30 cellular contexts compared by ENCODE assay signal in genomic region chr16:53925011-53925410, GRCh38.
DNase-seq lines count a peak whose midpoint lies in the region; ATAC-seq and TF ChIP-seq lines count a peak whose summit lies in the region.
"Had no signal": no experiment of that assay in that cellular context is flagged by ENCODE, and none has a peak within 500 bp of the region (broad histone marks: within the 10 kb centered on the region; RNA-seq: fewer than 3 reads in every experiment).

No MANE protein-coding gene starts in this region.

- ATAC-seq in DND-41 (ENCODE audit: insufficient read depth, low read depth) = peak; percentile 80
- ATAC-seq: activated CD8-positive, alpha-beta memory T cell treated with anti-CD3 and anti-CD28 coated beads, Interleukin-2, amount 10 ng/mL, durations not matched to agents 7 days and 5 days; effector memory CD8-positive, alpha-beta T cell; left ventricle myocardium superior; sciatic nerve; T-cell had no signal

- H3K27me3 ChIP-seq in DND-41 (ENCODE audit: insufficient read depth, low read length, poor library complexity) (no peaks in the 10 kb centered on the region), HL-60 (ENCODE audit: insufficient read depth, poor library complexity, severe bottlenecking) (no peaks in the 10 kb centered on the region), hepatocyte (no peaks in the 10 kb centered on the region)
- H3K27me3 ChIP-seq: BLaER1, Peyer's patch had no signal

- H3K9me3 ChIP-seq in DND-41 (ENCODE audit: insufficient read depth, low read length, severe bottlenecking) = no peaks in the 10 kb centered on the region
- no peaks in the 10 kb centered on the region for H3K9me3 ChIP-seq in hepatocyte (ENCODE audit: low read depth)
- H3K9me3 ChIP-seq: BLaER1, HAP-1, Peyer's patch had no signal

- DNase-seq in DND-41 (peak; percentile 44), HL-60 (ENCODE audit: low read depth in 1 of 2, low spot score in 1 of 2) (peak; percentile 8 to 22), NOMO-1 treated with DMSO at 0.1 percent for 48 hours (lab: John Stamatoyannopoulos, UW; ENCODE audit: unreplicated experiment) (peak; percentile 8), hepatocyte (ENCODE audit: low spot score) (peak; percentile 11), Ammon's horn (ENCODE audit: low spot score) (no peak), NCI-H146 treated with DMSO at 0.1 percent for 48 hours (lab: John Stamatoyannopoulos, UW; ENCODE audit: unreplicated experiment) (no peak), lower leg skin (ENCODE audit: low spot score in 2 of 2) (no peak), SK-N-DZ (ENCODE audit: low spot score) (no peak)
- DNase-seq: activated CD8-positive, alpha-beta memory T cell treated with anti-CD3 and anti-CD28 coated beads, Interleukin-2, amount 10 ng/mL, durations not matched to agents 7 days and 5 days; activated naive CD4-positive, alpha-beta T cell treated with Interleukin-2 at 50 U/mL for 16 hours; activated T-cell treated with anti-CD3 and anti-CD28 coated beads, Interleukin-2, amount 50 U/mL, for 48 hours; effector memory CD8-positive, alpha-beta T cell; erythroblast; head of caudate nucleus; kidney; left ventricle myocardium superior; midbrain; naive B cell; NCI-H1092 treated with DMSO at 0.1 percent for 48 hours; NCI-H1930; NCI-H526 treated with DMSO at 0.1 percent for 48 hours; NK-92 treated with Interleukin-12 subunit alpha and Interleukin-12 subunit beta, amount 100 ng/mL, for 24 hours; Peyer's patch; SHP77 treated with DMSO at 0.1 percent for 48 hours; stimulated activated CD4-positive, alpha-beta T cell treated with anti-CD3 and anti-CD28 coated beads, Interleukin-12 subunit alpha, Interleukin-12 subunit beta, amount 100 ng/mL, for 4 hours; stimulated activated CD4-positive, alpha-beta T cell treated with anti-CD3 and anti-CD28 coated beads, Interleukin-4, amount 100 ng/mL, for 1 hour; T-cell had no signal

- H2AFZ ChIP-seq in DND-41 (ENCODE audit: low read depth, low read length) = no peak overlapping the region
- no peak overlapping the region for H2AFZ ChIP-seq in hepatocyte

- H3K27ac ChIP-seq in DND-41 (ENCODE audit: low read length) = peak overlapping the region; percentile 61
- H3K27ac ChIP-seq in HL-60 (replicated peaks) = no peak overlapping the region
- H3K27ac ChIP-seq in hepatocyte = no peak overlapping the region
- H3K27ac ChIP-seq: BLaER1, Peyer's patch had no signal

- WGBS in hepatocyte (ENCODE audit: low lambda C conversion rate, missing lambda C conversion rate) = 50% methylated on average over 1 of the region's 1 CpG
- WGBS in lower leg skin, 2 donors = 97 to 98% methylated on average over 1 of the region's 1 CpG

- no peak for TF ChIP-seq POLR2A in lower leg skin (IDR thresholded peaks at IDR 0.05)

- H3K79me2 ChIP-seq in DND-41 (ENCODE audit: insufficient read depth, low read length) = no peaks in the 10 kb centered on the region; the same call in 1 of the 2 replicates
- H3K79me2 ChIP-seq in hepatocyte = no peaks in the 10 kb centered on the region

- no peaks in the 10 kb centered on the region for H3K36me3 ChIP-seq in DND-41 (ENCODE audit: insufficient read depth, low read length)
- no peaks in the 10 kb centered on the region for H3K36me3 ChIP-seq in hepatocyte (replicated peaks; ENCODE audit: insufficient read depth, low read depth)
- H3K36me3 ChIP-seq: BLaER1, HAP-1, Peyer's patch had no signal

- peaks cover 46% of the 10 kb centered on the region for H3K4me1 ChIP-seq in DND-41 (ENCODE audit: insufficient read depth, low read length)
- H3K4me1 ChIP-seq in hepatocyte (ENCODE audit: insufficient read depth) = peaks cover 31% of the 10 kb centered on the region
- H3K4me1 ChIP-seq: BLaER1, HAP-1, Peyer's patch had no signal

- TF ChIP-seq CTCF in DND-41 (IDR thresholded peaks at IDR 0.05; ENCODE audit: borderline replicate concordance, extremely low read depth, low read length, poor library complexity, severe bottlenecking) = no peak
- no peak for TF ChIP-seq CTCF in HL-60 (IDR thresholded peaks at IDR 0.05; ENCODE audit: insufficient read depth, low read length)
- TF ChIP-seq CTCF in hepatocyte (IDR thresholded peaks at IDR 0.05; ENCODE audit: poor library complexity) = no peak
- TF ChIP-seq CTCF in lower leg skin (IDR thresholded peaks at IDR 0.05) = no peak

- intact Hi-C loops in lower leg skin (cut with DNase I; ENCODE audit: low total_unique reads) = no loop called here

- H4K20me1 ChIP-seq in DND-41 (ENCODE audit: insufficient read depth, low read length) (no peaks in the 10 kb centered on the region), hepatocyte (ENCODE audit: insufficient read depth, poor library complexity, severe bottlenecking) (no peaks in the 10 kb centered on the region)
- H4K20me1 ChIP-seq: BLaER1 had no signal

- no peak overlapping the region for H3K9ac ChIP-seq in DND-41 (ENCODE audit: low read depth, low read length)
- H3K9ac ChIP-seq: BLaER1 had no signal

- H3K4me3 ChIP-seq in DND-41 (ENCODE audit: low read depth in 1 of 2, low read length in 2 of 2) (no peak overlapping the region), HL-60 (replicated peaks; ENCODE audit: insufficient read depth, low read length) (no peak overlapping the region), hepatocyte (no peak overlapping the region), lower leg skin (ENCODE audit: low read depth, poor library complexity, severe bottlenecking) (no peak overlapping the region)
- H3K4me3 ChIP-seq: BLaER1, HAP-1, Peyer's patch had no signal

- H3K9me2 ChIP-seq in hepatocyte (replicated peaks; ENCODE audit: insufficient read depth) = no peaks in the 10 kb centered on the region

- H3K4me2 ChIP-seq in DND-41 (ENCODE audit: insufficient read depth, low read length) (peak overlapping the region; percentile 24), hepatocyte (no peak overlapping the region)
- H3K4me2 ChIP-seq: BLaER1 had no signal

Comparison
In these comparisons a context has a peak if more than half of its experiments do, and no peak if none do; other contexts are left out.
1. DNase-seq: peak in DND-41 (single experiment), HL-60 (2 of 2), NOMO-1 treated with DMSO at 0.1 percent for 48 hours (single experiment) and hepatocyte (single experiment); none in Ammon's horn (single experiment), NCI-H146 treated with DMSO at 0.1 percent for 48 hours (single experiment), lower leg skin (0 of 2) and SK-N-DZ (single experiment).